Comparison of ENCODE assay signal across 8 cellular contexts in genomic region chr13:30673669-30674521, GRCh38. TPM values are rescaled to one million over a fixed set of nuclear protein-coding genes. Genes with fewer than 3 reads are reported as not detected.
DNase-seq lines count a peak whose midpoint lies in the region; ATAC-seq and TF ChIP-seq lines count a peak whose summit lies in the region.

No MANE protein-coding gene starts in this region.

- H3K4me1 ChIP-seq in colonic mucosa, result no peaks in the 10 kb centered on the region

- peak overlapping the region; percentile 42 for H3K4me3 ChIP-seq in colonic mucosa

- no peaks in the 10 kb centered on the region for H3K9me3 ChIP-seq in colonic mucosa

- intact Hi-C loops in colonic mucosa (cut with DNase I), result loop anchor here (10.0 kb wide), 1 partner anchor 191 kb away; no protein-coding TSS in a partner anchor

- H3K27me3 ChIP-seq in colonic mucosa, result no peaks in the 10 kb centered on the region

- H3K36me3 ChIP-seq in colonic mucosa, result no peaks in the 10 kb centered on the region

- peak overlapping the region; percentile 68 for H3K27ac ChIP-seq in colonic mucosa

- peak; percentile 95 to 96 for DNase-seq in AML-193 (lab: John Stamatoyannopoulos, UW)
- peak; percentile 97 to 98 for DNase-seq in NCI-H524 (lab: John Stamatoyannopoulos, UW)
- peak; percentile 87 to 88 for DNase-seq in activated CD4-positive, alpha-beta T cell treated with anti-CD3 and anti-CD28 coated beads for 4 hours
- peak; percentile 88 for DNase-seq in colonic mucosa
- DNase-seq in left kidney (ENCODE audit: low read depth, low spot score), result peak; percentile 96
- DNase-seq in stimulated activated CD4-positive, alpha-beta T cell treated with anti-CD3 and anti-CD28 coated beads, Interleukin-2, amount 100 ng/mL, for 24 hours, result peak; percentile 92 to 93

- ATAC-seq in GM19035 (IDR thresholded peaks at IDR 0.05; ENCODE audit: unreplicated experiment) (peak; percentile 91), HG03354 (IDR thresholded peaks at IDR 0.05; ENCODE audit: poor library complexity, severe bottlenecking, unreplicated experiment) (peak; percentile 94)

- peak; percentile 57 for TF ChIP-seq CTCF in colonic mucosa (IDR thresholded peaks at IDR 0.05)

- H3K9ac ChIP-seq in colonic mucosa (ENCODE audit: low read depth in 2 of 2, low read length in 2 of 2), result peak overlapping the region; percentile 51 to 68

RNA-seq across cellular contexts. Expression of gene USPL1, which starts 56.2 kb away (rescaled TPM):
- total RNA-seq in colonic mucosa, result 10 to 100 TPM in 1 of 2 donors, 1 to 10 TPM in 1; 8.8 to 14.8 TPM

Comparison
In these comparisons a context has a peak if more than half of its experiments do, and no peak if none do; other contexts are left out.
1. Peak in every context shown above with its lines: DNase-seq, ATAC-seq, H3K4me3 ChIP-seq and H3K27ac ChIP-seq.